9 cellular contexts compared by ENCODE assay signal in genomic region chr21:46500224-46500861, GRCh38. TPM values are rescaled to one million over a fixed set of nuclear protein-coding genes. Genes with fewer than 3 reads are reported as not detected.
DNase-seq lines count a peak whose midpoint lies in the region; ATAC-seq and TF ChIP-seq lines count a peak whose summit lies in the region.
"Had no signal": no experiment of that assay in that cellular context is flagged by ENCODE, and none has a peak within 500 bp of the region (broad histone marks: within the 10 kb centered on the region; RNA-seq: fewer than 3 reads in every experiment).

No MANE protein-coding gene starts in this region.

- ATAC-seq in PC-3: peak; percentile 83
- peak; percentile 76 for ATAC-seq in effector memory CD8-positive, alpha-beta T cell (replicated peaks)

- H3K9ac ChIP-seq in PC-3 (ENCODE audit: low read length): peak overlapping the region; percentile 31

- no peak for TF ChIP-seq EP300 in stomach (IDR thresholded peaks at IDR 0.05)

- intact Hi-C loops in PC-3 (cut with micrococcal nuclease) (loop anchor here (1.0 to 5.0 kb wide), 2 partner anchors 9 to 33 kb away; no protein-coding TSS in a partner anchor), stomach (cut with DNase I; ENCODE audit: low total_unique reads) (no loop called here)

- H2AFZ ChIP-seq in PC-3 (ENCODE audit: low read length): 0 out of 2 replicates have a peak overlapping the region, but pooled peaks have one; percentile 11

- H3K4me3 Mint-ChIP-seq in activated naive CD4-positive, alpha-beta T cell treated with anti-CD3 and anti-CD28 coated beads, Interleukin-2, amount 10 ng/mL, durations not matched to agents 7 days and 5 days: no peak overlapping the region
- H3K4me3 Mint-ChIP-seq in effector memory CD8-positive, alpha-beta T cell: peak overlapping the region; percentile 17 to 40

- H3K36me3 Mint-ChIP-seq in activated naive CD4-positive, alpha-beta T cell treated with anti-CD3 and anti-CD28 coated beads, Interleukin-2, amount 10 ng/mL, durations not matched to agents 7 days and 5 days: peaks cover 63% of the 10 kb centered on the region
- peaks cover 46% of the 10 kb centered on the region for H3K36me3 Mint-ChIP-seq in effector memory CD8-positive, alpha-beta T cell (ENCODE audit: insufficient read depth)

- WGBS in stomach, 5 donors: 19 to 30% (median 28%) methylated on average over 3 of the region's 3 CpGs

- peaks cover 40% of the 10 kb centered on the region for H3K4me1 ChIP-seq in PC-3 (ENCODE audit: insufficient read depth, low read length)
- H3K4me1 ChIP-seq in stomach: peaks cover 7 to 24% (median 12%) of the 10 kb centered on the region in 4 donors

- H3K4me3 ChIP-seq in PC-3 (ENCODE audit: low read length): peak overlapping the region; percentile 31
- H3K4me3 ChIP-seq in stomach: no peak overlapping the region

- CTCF ChIA-PET in activated naive CD4-positive, alpha-beta T cell treated with anti-CD3 and anti-CD28 coated beads, Interleukin-2, amount 10 ng/mL, durations not matched to agents 7 days and 5 days (lab: Charles Lee): interaction anchor here (2.4 kb wide), 1 partner anchor 139 kb away, joined by 9 read pairs; no protein-coding TSS in a partner anchor
- CTCF ChIA-PET in PC-3 (lab: Charles Lee): interaction anchor here (0.6 to 1.3 kb wide), 2 partner anchors 10 to 273 kb away, joined by 5 to 7 read pairs; no protein-coding TSS in a partner anchor

- no peaks in the 10 kb centered on the region for H4K20me1 ChIP-seq in PC-3 (ENCODE audit: low read length)

- H3K9me3 ChIP-seq in PC-3 (ENCODE audit: low read length) (no peaks in the 10 kb centered on the region), stomach (no peaks in the 10 kb centered on the region)

- no peak for DNase-seq in activated naive CD4-positive, alpha-beta T cell treated with anti-CD3 and anti-CD28 coated beads, Interleukin-2, amount 10 ng/mL, durations not matched to agents 7 days and 5 days
- no peak for DNase-seq in activated naive CD4-positive, alpha-beta T cell treated with Interleukin-2 at 50 U/mL for 16 hours
- peak; percentile 85 for DNase-seq in PC-3
- DNase-seq in effector memory CD8-positive, alpha-beta T cell: no peak
- no peak for DNase-seq in stomach
- no peak for DNase-seq in SK-N-DZ (ENCODE audit: low spot score)
- no peak for DNase-seq in NCI-H2171 (lab: John Stamatoyannopoulos, UW)
- no peak for DNase-seq in DMS 273 (lab: John Stamatoyannopoulos, UW; ENCODE audit: unreplicated experiment)
- DNase-seq: SW 1271 had no signal

- H3K27me3 ChIP-seq in PC-3 (ENCODE audit: low read length) (no peaks in the 10 kb centered on the region), stomach (no peaks in the 10 kb centered on the region)

- H3K27me3 Mint-ChIP-seq in activated naive CD4-positive, alpha-beta T cell treated with anti-CD3 and anti-CD28 coated beads, Interleukin-2, amount 10 ng/mL, durations not matched to agents 7 days and 5 days: no peaks in the 10 kb centered on the region
- no peaks in the 10 kb centered on the region for H3K27me3 Mint-ChIP-seq in effector memory CD8-positive, alpha-beta T cell

- H3K27ac ChIP-seq in PC-3 (ENCODE audit: low read length) (peak overlapping the region; percentile 87), stomach (peak overlapping the region in 3 of 5 donors; percentile 4 to 52 (median 13))

- H3K36me3 ChIP-seq in PC-3 (ENCODE audit: low read depth, low read length) (peaks cover 33% of the 10 kb centered on the region), stomach (peaks cover 18 to 73% (median 65%) of the 10 kb centered on the region in 4 donors)

- H3K4me1 Mint-ChIP-seq in activated naive CD4-positive, alpha-beta T cell treated with anti-CD3 and anti-CD28 coated beads, Interleukin-2, amount 10 ng/mL, durations not matched to agents 7 days and 5 days: peaks cover 35% of the 10 kb centered on the region
- peaks cover 15 to 30% of the 10 kb centered on the region in 2 donors for H3K4me1 Mint-ChIP-seq in effector memory CD8-positive, alpha-beta T cell (ENCODE audit: low read depth in 2 of 2)

- BruUV-seq in PC-3 (replicated peaks; lab: Mats Ljungman, UMichigan): no TSS peak

- TF ChIP-seq CTCF in PC-3 (conservative IDR thresholded peaks at IDR 0.05; ENCODE audit: low read depth, low read length) (no peak), stomach (IDR thresholded peaks at IDR 0.05) (no peak)

- POLR2A ChIA-PET in PC-3 (lab: Charles Lee; ENCODE audit: unreplicated experiment): interaction anchor here (0.7 to 1.7 kb wide), 3 partner anchors 41 to 135 kb away, joined by 3 to 11 read pairs (median 4); partner anchors contain the start of gene PRMT2

- peak overlapping the region; percentile 76 for H3K4me2 ChIP-seq in PC-3 (ENCODE audit: low read length)

- H3K9me3 Mint-ChIP-seq in activated naive CD4-positive, alpha-beta T cell treated with anti-CD3 and anti-CD28 coated beads, Interleukin-2, amount 10 ng/mL, durations not matched to agents 7 days and 5 days: no peaks in the 10 kb centered on the region
- H3K9me3 Mint-ChIP-seq in effector memory CD8-positive, alpha-beta T cell: no peaks in the 10 kb centered on the region

- no peaks in the 10 kb centered on the region for H3F3A ChIP-seq in PC-3 (ENCODE audit: low read length, unreplicated experiment)

- no peaks in the 10 kb centered on the region for H3K9me2 ChIP-seq in PC-3 (replicated peaks; ENCODE audit: low read length)

- H3K79me2 ChIP-seq in PC-3 (ENCODE audit: low read length): no peaks in the 10 kb centered on the region

- peak overlapping the region; percentile 60 for H3K27ac Mint-ChIP-seq in activated naive CD4-positive, alpha-beta T cell treated with anti-CD3 and anti-CD28 coated beads, Interleukin-2, amount 10 ng/mL, durations not matched to agents 7 days and 5 days
- peak overlapping the region; percentile 61 to 76 for H3K27ac Mint-ChIP-seq in effector memory CD8-positive, alpha-beta T cell

- no peak for TF ChIP-seq POLR2A in stomach (IDR thresholded peaks at IDR 0.05)

RNA-seq across cellular contexts. Expression of gene DIP2A, which starts 41.7 kb away (rescaled TPM):
- 23.7 and 33.6 TPM in 2 replicates for total RNA-seq in PC-3 (2014; rRNA removed)
- total RNA-seq in stomach: 100 to 1,000 TPM in 2 of 5 donors, 10 to 100 TPM in 3; 49.0 to 122 (median 61.8) TPM
- 10 to 100 TPM in 2 of 3 donors, 1 to 10 TPM in 1; 7.3 to 17.3 (median 10.8) TPM for polyA plus RNA-seq in stomach
- polyA plus RNA-seq in SK-N-DZ (2014; cell fraction: cytosol; rRNA removed): 14.0 and 17.4 TPM in 2 replicates
- polyA plus RNA-seq in SK-N-DZ (2014; cell fraction: nucleus; rRNA removed): 47.3 and 73.5 TPM in 2 replicates
